In genomic region chr11:122807731-122808485, GRCh38 we compare ENCODE assay signal across 1 cellular context.
TF ChIP-seq lines count a peak whose summit lies in the region.

No MANE protein-coding gene starts in this region.

TF ChIP-seq in WTC11, 78 proteins besides CTCF, POLR2A, EP300 and RAD21 (continued from another document):
- no peak for TF ChIP-seq ZNF281 (CRISPR knock-in tag; IDR thresholded peaks at IDR 0.05)
- no peak for TF ChIP-seq AFF4 (CRISPR knock-in tag; IDR thresholded peaks at IDR 0.05; ENCODE audit: borderline replicate concordance)
- no peak for TF ChIP-seq FOXJ3 (CRISPR knock-in tag; IDR thresholded peaks at IDR 0.05; ENCODE audit: borderline replicate concordance)
- TF ChIP-seq ESRRA (CRISPR knock-in tag; IDR thresholded peaks at IDR 0.05; ENCODE audit: borderline replicate concordance): no peak
- no peak for TF ChIP-seq STAT6 (CRISPR knock-in tag; conservative IDR thresholded peaks at IDR 0.05; ENCODE audit: low read depth)
